1 cellular context compared by ENCODE assay signal in the genomic region with DNA sequence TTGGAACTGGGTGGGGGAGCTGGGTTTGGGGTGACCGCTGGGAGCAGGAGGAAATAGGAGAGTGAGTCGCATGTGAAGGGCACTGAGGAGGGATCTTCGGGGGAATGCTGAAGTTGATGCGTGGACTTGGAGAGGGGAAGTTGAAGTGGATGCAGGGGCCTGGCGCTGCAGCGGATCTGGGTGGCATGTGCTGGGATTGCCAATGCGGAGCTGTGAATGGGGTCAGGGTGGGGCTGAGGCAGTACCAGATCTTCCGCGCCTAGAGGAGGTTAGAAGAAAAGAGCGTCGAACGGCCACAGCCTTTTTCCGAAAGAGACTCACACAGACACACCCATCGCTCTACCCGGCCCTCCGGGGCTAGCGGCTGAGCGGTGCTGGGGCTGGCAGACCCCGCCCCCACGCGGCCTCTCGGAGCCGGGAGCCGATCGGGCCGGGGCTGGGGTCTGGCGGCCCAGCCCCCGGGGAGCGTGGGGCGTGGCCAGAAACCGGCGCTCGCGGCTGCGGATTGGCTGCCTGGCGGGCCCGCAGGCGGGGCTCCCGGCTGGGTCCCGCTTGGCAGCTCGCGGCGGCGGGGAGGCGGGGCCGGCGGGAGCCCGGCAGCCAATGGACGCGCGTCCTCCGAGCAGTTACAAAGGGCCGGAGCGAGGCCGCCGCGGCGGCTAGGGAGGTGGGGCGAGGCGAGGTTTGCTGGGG.
TF ChIP-seq lines count a peak whose summit lies in the region.

A gene (plus strand): TSS at position 655 of the 693 bp plus-strand sequence. CDS start 93 bp downstream, outside the sequence.

TF ChIP-seq in K562, 482 proteins besides CTCF, POLR2A, EP300 and RAD21 (continued from another document and continues in another):
- TF ChIP-seq NRF1 (conservative IDR thresholded peaks at IDR 0.05 in 1 of 2, IDR thresholded peaks at IDR 0.05 in 1 of 2) (peak in 1 of 2 experiments; percentile 80; a peak in 2 of 4 replicates), FIP1L1 (IDR thresholded peaks at IDR 0.05; ENCODE audit: low read depth, low read length, poor library complexity, severe bottlenecking) (no peak), ZBTB8A (IDR thresholded peaks at IDR 0.05; ENCODE audit: partially characterized antibody) (no peak), ELF4 (CRISPR knock-in tag; IDR thresholded peaks at IDR 0.05) (peak; percentile 67; the same call in 1 of the 2 replicates), MED1 (CRISPR knock-in tag; IDR thresholded peaks at IDR 0.05; ENCODE audit: borderline replicate concordance) (no peak), SAFB (IDR thresholded peaks at IDR 0.05; ENCODE audit: borderline replicate concordance, low read depth, low read length) (no peak), PHF21A (IDR thresholded peaks at IDR 0.05; ENCODE audit: borderline replicate concordance, low read depth) (no peak), ZBED1 (IDR thresholded peaks at IDR 0.05) (no peak), ESRRA (IDR thresholded peaks at IDR 0.05; ENCODE audit: borderline replicate concordance, low read depth) (0 out of 2 replicates have a peak, but pooled peaks have one; percentile 29), SMARCB1 (IDR thresholded peaks at IDR 0.05; ENCODE audit: insufficient read length, low read depth) (no peak), ZNF217 (CRISPR knock-in tag; IDR thresholded peaks at IDR 0.05) (no peak), ZNF717 (CRISPR knock-in tag; IDR thresholded peaks at IDR 0.05) (no peak), ZKSCAN1 (IDR thresholded peaks at IDR 0.05; ENCODE audit: low read depth, low read length) (no peak), NEUROD1 (IDR thresholded peaks at IDR 0.05; ENCODE audit: borderline replicate concordance, low read depth, low read length, partially characterized antibody) (no peak), KLF10 (CRISPR knock-in tag; IDR thresholded peaks at IDR 0.05) (no peak), ZNF263 (CRISPR knock-in tag; IDR thresholded peaks at IDR 0.05; ENCODE audit: borderline replicate concordance) (no peak; the same call in 1 of the 2 replicates), FOXJ3 (CRISPR knock-in tag; IDR thresholded peaks at IDR 0.05) (no peak), ZNF589 (CRISPR knock-in tag; IDR thresholded peaks at IDR 0.05; ENCODE audit: low read depth) (no peak), NFXL1 (CRISPR knock-in tag; IDR thresholded peaks at IDR 0.05) (no peak), ZC3H8 (IDR thresholded peaks at IDR 0.05) (no peak), L3MBTL2 (IDR thresholded peaks at IDR 0.05) (peak; percentile 86)
- TF ChIP-seq, protein P1, sequence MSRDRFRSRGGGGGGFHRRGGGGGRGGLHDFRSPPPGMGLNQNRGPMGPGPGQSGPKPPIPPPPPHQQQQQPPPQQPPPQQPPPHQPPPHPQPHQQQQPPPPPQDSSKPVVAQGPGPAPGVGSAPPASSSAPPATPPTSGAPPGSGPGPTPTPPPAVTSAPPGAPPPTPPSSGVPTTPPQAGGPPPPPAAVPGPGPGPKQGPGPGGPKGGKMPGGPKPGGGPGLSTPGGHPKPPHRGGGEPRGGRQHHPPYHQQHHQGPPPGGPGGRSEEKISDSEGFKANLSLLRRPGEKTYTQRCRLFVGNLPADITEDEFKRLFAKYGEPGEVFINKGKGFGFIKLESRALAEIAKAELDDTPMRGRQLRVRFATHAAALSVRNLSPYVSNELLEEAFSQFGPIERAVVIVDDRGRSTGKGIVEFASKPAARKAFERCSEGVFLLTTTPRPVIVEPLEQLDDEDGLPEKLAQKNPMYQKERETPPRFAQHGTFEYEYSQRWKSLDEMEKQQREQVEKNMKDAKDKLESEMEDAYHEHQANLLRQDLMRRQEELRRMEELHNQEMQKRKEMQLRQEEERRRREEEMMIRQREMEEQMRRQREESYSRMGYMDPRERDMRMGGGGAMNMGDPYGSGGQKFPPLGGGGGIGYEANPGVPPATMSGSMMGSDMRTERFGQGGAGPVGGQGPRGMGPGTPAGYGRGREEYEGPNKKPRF (IDR thresholded peaks at IDR 0.05; ENCODE audit: low read depth, low read length) = no peak
- TF ChIP-seq, protein P2, sequence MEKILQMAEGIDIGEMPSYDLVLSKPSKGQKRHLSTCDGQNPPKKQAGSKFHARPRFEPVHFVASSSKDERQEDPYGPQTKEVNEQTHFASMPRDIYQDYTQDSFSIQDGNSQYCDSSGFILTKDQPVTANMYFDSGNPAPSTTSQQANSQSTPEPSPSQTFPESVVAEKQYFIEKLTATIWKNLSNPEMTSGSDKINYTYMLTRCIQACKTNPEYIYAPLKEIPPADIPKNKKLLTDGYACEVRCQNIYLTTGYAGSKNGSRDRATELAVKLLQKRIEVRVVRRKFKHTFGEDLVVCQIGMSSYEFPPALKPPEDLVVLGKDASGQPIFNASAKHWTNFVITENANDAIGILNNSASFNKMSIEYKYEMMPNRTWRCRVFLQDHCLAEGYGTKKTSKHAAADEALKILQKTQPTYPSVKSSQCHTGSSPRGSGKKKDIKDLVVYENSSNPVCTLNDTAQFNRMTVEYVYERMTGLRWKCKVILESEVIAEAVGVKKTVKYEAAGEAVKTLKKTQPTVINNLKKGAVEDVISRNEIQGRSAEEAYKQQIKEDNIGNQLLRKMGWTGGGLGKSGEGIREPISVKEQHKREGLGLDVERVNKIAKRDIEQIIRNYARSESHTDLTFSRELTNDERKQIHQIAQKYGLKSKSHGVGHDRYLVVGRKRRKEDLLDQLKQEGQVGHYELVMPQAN (IDR thresholded peaks at IDR 0.05; ENCODE audit: borderline replicate concordance) = peak; percentile 78
- TF ChIP-seq, protein P3, sequence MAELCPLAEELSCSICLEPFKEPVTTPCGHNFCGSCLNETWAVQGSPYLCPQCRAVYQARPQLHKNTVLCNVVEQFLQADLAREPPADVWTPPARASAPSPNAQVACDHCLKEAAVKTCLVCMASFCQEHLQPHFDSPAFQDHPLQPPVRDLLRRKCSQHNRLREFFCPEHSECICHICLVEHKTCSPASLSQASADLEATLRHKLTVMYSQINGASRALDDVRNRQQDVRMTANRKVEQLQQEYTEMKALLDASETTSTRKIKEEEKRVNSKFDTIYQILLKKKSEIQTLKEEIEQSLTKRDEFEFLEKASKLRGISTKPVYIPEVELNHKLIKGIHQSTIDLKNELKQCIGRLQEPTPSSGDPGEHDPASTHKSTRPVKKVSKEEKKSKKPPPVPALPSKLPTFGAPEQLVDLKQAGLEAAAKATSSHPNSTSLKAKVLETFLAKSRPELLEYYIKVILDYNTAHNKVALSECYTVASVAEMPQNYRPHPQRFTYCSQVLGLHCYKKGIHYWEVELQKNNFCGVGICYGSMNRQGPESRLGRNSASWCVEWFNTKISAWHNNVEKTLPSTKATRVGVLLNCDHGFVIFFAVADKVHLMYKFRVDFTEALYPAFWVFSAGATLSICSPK (IDR thresholded peaks at IDR 0.05; ENCODE audit: borderline replicate concordance) = no peak
- TF ChIP-seq, protein P4, sequence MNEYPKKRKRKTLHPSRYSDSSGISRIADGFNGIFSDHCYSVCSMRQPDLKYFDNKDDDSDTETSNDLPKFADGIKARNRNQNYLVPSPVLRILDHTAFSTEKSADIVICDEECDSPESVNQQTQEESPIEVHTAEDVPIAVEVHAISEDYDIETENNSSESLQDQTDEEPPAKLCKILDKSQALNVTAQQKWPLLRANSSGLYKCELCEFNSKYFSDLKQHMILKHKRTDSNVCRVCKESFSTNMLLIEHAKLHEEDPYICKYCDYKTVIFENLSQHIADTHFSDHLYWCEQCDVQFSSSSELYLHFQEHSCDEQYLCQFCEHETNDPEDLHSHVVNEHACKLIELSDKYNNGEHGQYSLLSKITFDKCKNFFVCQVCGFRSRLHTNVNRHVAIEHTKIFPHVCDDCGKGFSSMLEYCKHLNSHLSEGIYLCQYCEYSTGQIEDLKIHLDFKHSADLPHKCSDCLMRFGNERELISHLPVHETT (CRISPR knock-in tag; conservative IDR thresholded peaks at IDR 0.05 in 1 of 2, IDR thresholded peaks at IDR 0.05 in 1 of 2) = no peak; a peak in 1 of 4 replicates
- TF ChIP-seq, protein P5, sequence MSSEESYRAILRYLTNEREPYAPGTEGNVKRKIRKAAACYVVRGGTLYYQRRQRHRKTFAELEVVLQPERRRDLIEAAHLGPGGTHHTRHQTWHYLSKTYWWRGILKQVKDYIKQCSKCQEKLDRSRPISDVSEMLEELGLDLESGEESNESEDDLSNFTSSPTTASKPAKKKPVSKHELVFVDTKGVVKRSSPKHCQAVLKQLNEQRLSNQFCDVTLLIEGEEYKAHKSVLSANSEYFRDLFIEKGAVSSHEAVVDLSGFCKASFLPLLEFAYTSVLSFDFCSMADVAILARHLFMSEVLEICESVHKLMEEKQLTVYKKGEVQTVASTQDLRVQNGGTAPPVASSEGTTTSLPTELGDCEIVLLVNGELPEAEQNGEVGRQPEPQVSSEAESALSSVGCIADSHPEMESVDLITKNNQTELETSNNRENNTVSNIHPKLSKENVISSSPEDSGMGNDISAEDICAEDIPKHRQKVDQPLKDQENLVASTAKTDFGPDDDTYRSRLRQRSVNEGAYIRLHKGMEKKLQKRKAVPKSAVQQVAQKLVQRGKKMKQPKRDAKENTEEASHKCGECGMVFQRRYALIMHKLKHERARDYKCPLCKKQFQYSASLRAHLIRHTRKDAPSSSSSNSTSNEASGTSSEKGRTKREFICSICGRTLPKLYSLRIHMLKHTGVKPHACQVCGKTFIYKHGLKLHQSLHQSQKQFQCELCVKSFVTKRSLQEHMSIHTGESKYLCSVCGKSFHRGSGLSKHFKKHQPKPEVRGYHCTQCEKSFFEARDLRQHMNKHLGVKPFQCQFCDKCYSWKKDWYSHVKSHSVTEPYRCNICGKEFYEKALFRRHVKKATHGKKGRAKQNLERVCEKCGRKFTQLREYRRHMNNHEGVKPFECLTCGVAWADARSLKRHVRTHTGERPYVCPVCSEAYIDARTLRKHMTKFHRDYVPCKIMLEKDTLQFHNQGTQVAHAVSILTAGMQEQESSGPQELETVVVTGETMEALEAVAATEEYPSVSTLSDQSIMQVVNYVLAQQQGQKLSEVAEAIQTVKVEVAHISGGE (CRISPR knock-in tag; IDR thresholded peaks at IDR 0.05) = no peak
- TF ChIP-seq, protein P6, sequence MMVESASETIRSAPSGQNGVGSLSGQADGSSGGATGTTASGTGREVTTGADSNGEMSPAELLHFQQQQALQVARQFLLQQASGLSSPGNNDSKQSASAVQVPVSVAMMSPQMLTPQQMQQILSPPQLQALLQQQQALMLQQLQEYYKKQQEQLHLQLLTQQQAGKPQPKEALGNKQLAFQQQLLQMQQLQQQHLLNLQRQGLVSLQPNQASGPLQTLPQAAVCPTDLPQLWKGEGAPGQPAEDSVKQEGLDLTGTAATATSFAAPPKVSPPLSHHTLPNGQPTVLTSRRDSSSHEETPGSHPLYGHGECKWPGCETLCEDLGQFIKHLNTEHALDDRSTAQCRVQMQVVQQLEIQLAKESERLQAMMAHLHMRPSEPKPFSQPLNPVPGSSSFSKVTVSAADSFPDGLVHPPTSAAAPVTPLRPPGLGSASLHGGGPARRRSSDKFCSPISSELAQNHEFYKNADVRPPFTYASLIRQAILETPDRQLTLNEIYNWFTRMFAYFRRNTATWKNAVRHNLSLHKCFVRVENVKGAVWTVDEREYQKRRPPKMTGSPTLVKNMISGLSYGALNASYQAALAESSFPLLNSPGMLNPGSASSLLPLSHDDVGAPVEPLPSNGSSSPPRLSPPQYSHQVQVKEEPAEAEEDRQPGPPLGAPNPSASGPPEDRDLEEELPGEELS (CRISPR knock-in tag; IDR thresholded peaks at IDR 0.05; ENCODE audit: borderline replicate concordance) = no peak
- TF ChIP-seq, protein P7, sequence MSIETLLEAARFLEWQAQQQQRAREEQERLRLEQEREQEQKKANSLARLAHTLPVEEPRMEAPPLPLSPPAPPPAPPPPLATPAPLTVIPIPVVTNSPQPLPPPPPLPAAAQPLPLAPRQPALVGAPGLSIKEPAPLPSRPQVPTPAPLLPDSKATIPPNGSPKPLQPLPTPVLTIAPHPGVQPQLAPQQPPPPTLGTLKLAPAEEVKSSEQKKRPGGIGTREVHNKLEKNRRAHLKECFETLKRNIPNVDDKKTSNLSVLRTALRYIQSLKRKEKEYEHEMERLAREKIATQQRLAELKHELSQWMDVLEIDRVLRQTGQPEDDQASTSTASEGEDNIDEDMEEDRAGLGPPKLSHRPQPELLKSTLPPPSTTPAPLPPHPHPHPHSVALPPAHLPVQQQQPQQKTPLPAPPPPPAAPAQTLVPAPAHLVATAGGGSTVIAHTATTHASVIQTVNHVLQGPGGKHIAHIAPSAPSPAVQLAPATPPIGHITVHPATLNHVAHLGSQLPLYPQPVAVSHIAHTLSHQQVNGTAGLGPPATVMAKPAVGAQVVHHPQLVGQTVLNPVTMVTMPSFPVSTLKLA (conservative IDR thresholded peaks at IDR 0.05) = peak in 1 of 2 experiments; percentile 53; a peak in 1 of 4 replicates
- TF ChIP-seq, protein P8, sequence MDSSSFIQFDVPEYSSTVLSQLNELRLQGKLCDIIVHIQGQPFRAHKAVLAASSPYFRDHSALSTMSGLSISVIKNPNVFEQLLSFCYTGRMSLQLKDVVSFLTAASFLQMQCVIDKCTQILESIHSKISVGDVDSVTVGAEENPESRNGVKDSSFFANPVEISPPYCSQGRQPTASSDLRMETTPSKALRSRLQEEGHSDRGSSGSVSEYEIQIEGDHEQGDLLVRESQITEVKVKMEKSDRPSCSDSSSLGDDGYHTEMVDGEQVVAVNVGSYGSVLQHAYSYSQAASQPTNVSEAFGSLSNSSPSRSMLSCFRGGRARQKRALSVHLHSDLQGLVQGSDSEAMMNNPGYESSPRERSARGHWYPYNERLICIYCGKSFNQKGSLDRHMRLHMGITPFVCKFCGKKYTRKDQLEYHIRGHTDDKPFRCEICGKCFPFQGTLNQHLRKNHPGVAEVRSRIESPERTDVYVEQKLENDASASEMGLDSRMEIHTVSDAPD (CRISPR knock-in tag; IDR thresholded peaks at IDR 0.05) = no peak
- TF ChIP-seq, protein P9, sequence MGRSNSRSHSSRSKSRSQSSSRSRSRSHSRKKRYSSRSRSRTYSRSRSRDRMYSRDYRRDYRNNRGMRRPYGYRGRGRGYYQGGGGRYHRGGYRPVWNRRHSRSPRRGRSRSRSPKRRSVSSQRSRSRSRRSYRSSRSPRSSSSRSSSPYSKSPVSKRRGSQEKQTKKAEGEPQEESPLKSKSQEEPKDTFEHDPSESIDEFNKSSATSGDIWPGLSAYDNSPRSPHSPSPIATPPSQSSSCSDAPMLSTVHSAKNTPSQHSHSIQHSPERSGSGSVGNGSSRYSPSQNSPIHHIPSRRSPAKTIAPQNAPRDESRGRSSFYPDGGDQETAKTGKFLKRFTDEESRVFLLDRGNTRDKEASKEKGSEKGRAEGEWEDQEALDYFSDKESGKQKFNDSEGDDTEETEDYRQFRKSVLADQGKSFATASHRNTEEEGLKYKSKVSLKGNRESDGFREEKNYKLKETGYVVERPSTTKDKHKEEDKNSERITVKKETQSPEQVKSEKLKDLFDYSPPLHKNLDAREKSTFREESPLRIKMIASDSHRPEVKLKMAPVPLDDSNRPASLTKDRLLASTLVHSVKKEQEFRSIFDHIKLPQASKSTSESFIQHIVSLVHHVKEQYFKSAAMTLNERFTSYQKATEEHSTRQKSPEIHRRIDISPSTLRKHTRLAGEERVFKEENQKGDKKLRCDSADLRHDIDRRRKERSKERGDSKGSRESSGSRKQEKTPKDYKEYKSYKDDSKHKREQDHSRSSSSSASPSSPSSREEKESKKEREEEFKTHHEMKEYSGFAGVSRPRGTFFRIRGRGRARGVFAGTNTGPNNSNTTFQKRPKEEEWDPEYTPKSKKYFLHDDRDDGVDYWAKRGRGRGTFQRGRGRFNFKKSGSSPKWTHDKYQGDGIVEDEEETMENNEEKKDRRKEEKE (IDR thresholded peaks at IDR 0.05; ENCODE audit: borderline replicate concordance in 1 of 2, control insufficient read depth in 1 of 2, low read depth in 2 of 2, low read length in 1 of 2) = no peak
- TF ChIP-seq, protein P10, sequence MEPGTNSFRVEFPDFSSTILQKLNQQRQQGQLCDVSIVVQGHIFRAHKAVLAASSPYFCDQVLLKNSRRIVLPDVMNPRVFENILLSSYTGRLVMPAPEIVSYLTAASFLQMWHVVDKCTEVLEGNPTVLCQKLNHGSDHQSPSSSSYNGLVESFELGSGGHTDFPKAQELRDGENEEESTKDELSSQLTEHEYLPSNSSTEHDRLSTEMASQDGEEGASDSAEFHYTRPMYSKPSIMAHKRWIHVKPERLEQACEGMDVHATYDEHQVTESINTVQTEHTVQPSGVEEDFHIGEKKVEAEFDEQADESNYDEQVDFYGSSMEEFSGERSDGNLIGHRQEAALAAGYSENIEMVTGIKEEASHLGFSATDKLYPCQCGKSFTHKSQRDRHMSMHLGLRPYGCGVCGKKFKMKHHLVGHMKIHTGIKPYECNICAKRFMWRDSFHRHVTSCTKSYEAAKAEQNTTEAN (CRISPR knock-in tag; IDR thresholded peaks at IDR 0.05) = 0 out of 2 replicates have a peak, but pooled peaks have one; percentile 52
